ENCODE assay signal across 13 cellular contexts in the genomic region with DNA sequence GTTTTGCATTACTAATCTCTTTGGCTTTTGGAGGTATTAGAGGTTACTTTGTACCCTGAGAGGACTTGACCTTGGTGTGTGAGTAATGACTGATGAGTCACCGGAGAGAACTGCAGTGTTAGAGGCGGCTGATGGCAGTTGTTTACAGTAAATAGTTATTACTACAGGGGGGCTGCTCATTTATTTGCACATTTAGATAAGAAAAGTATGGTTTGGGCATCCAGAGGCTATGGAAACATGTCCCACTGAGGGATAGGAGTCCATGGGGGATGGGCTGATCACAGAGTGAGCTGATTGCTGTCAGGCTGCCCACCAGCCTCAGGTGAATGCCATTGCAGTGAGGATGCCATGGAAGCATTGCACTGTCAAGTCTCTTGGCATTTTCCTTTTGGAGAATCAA.
DNase-seq lines count a peak whose midpoint lies in the region; ATAC-seq lines count a peak whose summit lies in the region.
"Had no signal": no experiment of that assay in that cellular context is flagged by ENCODE, and none has a peak within 500 bp of the region (broad histone marks: within the 10 kb centered on the region; RNA-seq: fewer than 3 reads in every experiment).

No MANE protein-coding gene starts in this region.

- H3K27me3 ChIP-seq in adipocyte (replicated peaks; ENCODE audit: control insufficient read depth, insufficient read depth, low read length), result no peaks in the 10 kb centered on the region

- no peaks in the 10 kb centered on the region for H3K36me3 Mint-ChIP-seq in activated T-cell treated with anti-CD3 and anti-CD28 coated beads, Interleukin-2, amount 50 U/mL, for 24 hours (ENCODE audit: low read depth)

- no peaks in the 10 kb centered on the region for H3K27me3 Mint-ChIP-seq in activated T-cell treated with anti-CD3 and anti-CD28 coated beads, Interleukin-2, amount 50 U/mL, for 24 hours
- H3K27me3 Mint-ChIP-seq: B cell had no signal

- H3K27ac Mint-ChIP-seq in activated T-cell treated with anti-CD3 and anti-CD28 coated beads, Interleukin-2, amount 50 U/mL, for 24 hours, result no peak overlapping the region
- H3K27ac Mint-ChIP-seq: B cell; T-helper 2 cell treated with Interferon-gamma antibody and Interleukin-4, amounts not matched to agents 5 μg/mL and 100 μg/mL, for 36 hours had no signal

- ATAC-seq in HG02870 (IDR thresholded peaks at IDR 0.05; ENCODE audit: unreplicated experiment) (no peak), HG03139 (IDR thresholded peaks at IDR 0.05; ENCODE audit: unreplicated experiment) (no peak), GM19324 (IDR thresholded peaks at IDR 0.05; ENCODE audit: low FRiP score, unreplicated experiment) (no peak)
- ATAC-seq: activated T-cell treated with anti-CD3 and anti-CD28 coated beads, Interleukin-2, amount 50 U/mL, for 4 hours had no signal

- DNase-seq in ACHN (peak; percentile 72), HS-5 (ENCODE audit: low read depth) (peak; percentile 73), adipocyte (ENCODE audit: low read depth) (peak; percentile 48), iPS DF 4.7 (ENCODE audit: extremely low read depth, low spot score) (peak; percentile 30)
- DNase-seq in activated T-cell treated with anti-CD3 and anti-CD28 coated beads, Interleukin-2, amount 50 U/mL, for 24 hours, result no peak
- DNase-seq: activated T-cell treated with anti-CD3 and anti-CD28 coated beads, Interleukin-2, amount 50 U/mL, for 4 hours; cortex of kidney; NCI-H748 treated with DMSO at 0.1 percent for 48 hours had no signal

- no peaks in the 10 kb centered on the region for H3K9me3 Mint-ChIP-seq in activated T-cell treated with anti-CD3 and anti-CD28 coated beads, Interleukin-2, amount 50 U/mL, for 24 hours
- H3K9me3 Mint-ChIP-seq: T-helper 2 cell treated with Interferon-gamma antibody and Interleukin-4, amounts not matched to agents 5 μg/mL and 100 μg/mL, for 36 hours had no signal

- no peak overlapping the region for H3K4me3 Mint-ChIP-seq in activated T-cell treated with anti-CD3 and anti-CD28 coated beads, Interleukin-2, amount 50 U/mL, for 24 hours
- H3K4me3 Mint-ChIP-seq: activated T-cell treated with anti-CD3 and anti-CD28 coated beads, Interleukin-2, amount 50 U/mL, for 4 hours; B cell; T-helper 2 cell treated with Interferon-gamma antibody and Interleukin-4, amounts not matched to agents 5 μg/mL and 100 μg/mL, for 36 hours had no signal

- no peaks in the 10 kb centered on the region for H3K4me1 Mint-ChIP-seq in activated T-cell treated with anti-CD3 and anti-CD28 coated beads, Interleukin-2, amount 50 U/mL, for 24 hours (ENCODE audit: low read depth)
- H3K4me1 Mint-ChIP-seq: B cell had no signal

- peaks cover 15% of the 10 kb centered on the region for H3K4me1 ChIP-seq in adipocyte (ENCODE audit: control insufficient read depth, insufficient read depth, low read length)

- no peak overlapping the region for H3K9ac ChIP-seq in adipocyte (ENCODE audit: low read length)

- H3K36me3 ChIP-seq in adipocyte (ENCODE audit: control insufficient read depth, insufficient read depth, low read length, severe bottlenecking), result no peaks in the 10 kb centered on the region

- H3K9me3 ChIP-seq in adipocyte (ENCODE audit: control insufficient read depth, low read length), result peaks cover 3% of the 10 kb centered on the region

- in situ Hi-C loops in ACHN (cut with HindIII; ENCODE audit: low pct_ligation_motif_present, low pct_unique_long_range_greater_than_20kb, low sequenced_read_pairs), result no loop called here

- peak overlapping the region; percentile 40 for H3K4me3 ChIP-seq in adipocyte (ENCODE audit: low read length)
